19 cellular contexts compared by ENCODE assay signal in genomic region chr5:60399507-60399906, GRCh38.
DNase-seq lines count a peak whose midpoint lies in the region; ATAC-seq and TF ChIP-seq lines count a peak whose summit lies in the region.
"Had no signal": no experiment of that assay in that cellular context is flagged by ENCODE, and none has a peak within 500 bp of the region (broad histone marks: within the 10 kb centered on the region; RNA-seq: fewer than 3 reads in every experiment).

No MANE protein-coding gene starts in this region.

- no peak overlapping the region for H3K4me3 ChIP-seq in testis
- H3K4me3 ChIP-seq: A549, GM12878, GM23338 had no signal

- H3K4me3 Mint-ChIP-seq in natural killer cell treated with Interleukin-12 subunit alpha and Interleukin-12 subunit beta and Interleukin-15 and Interleukin-18, amount 100 ng/mL, for 72 hours = no peak overlapping the region
- H3K4me3 Mint-ChIP-seq: CD4-positive, alpha-beta memory T cell; GM23338; H9; HFFc6 had no signal

- H3K27me3 Mint-ChIP-seq in natural killer cell treated with Interleukin-12 subunit alpha and Interleukin-12 subunit beta and Interleukin-15 and Interleukin-18, amount 100 ng/mL, for 72 hours = no peaks in the 10 kb centered on the region
- H3K27me3 Mint-ChIP-seq: CD4-positive, alpha-beta memory T cell had no signal

- no peaks in the 10 kb centered on the region for H3K4me1 ChIP-seq in testis
- H3K4me1 ChIP-seq: A549 had no signal

- intact Hi-C loops in testis (cut with DNase I; ENCODE audit: low total_unique reads) = no loop called here

- H3K27ac Mint-ChIP-seq in natural killer cell treated with Interleukin-12 subunit alpha and Interleukin-12 subunit beta and Interleukin-15 and Interleukin-18, amount 100 ng/mL, for 72 hours = no peak overlapping the region
- H3K27ac Mint-ChIP-seq: CD4-positive, alpha-beta memory T cell; GM23338; H9; HFFc6 had no signal

- no peak overlapping the region for H3K27ac ChIP-seq in testis
- H3K27ac ChIP-seq: A549 had no signal

- no peaks in the 10 kb centered on the region for H3K36me3 ChIP-seq in testis (ENCODE audit: low read depth, missing control alignments)

- WGBS in testis, 2 donors = 63 to 71% methylated on average over 1 to 4 of the region's 4 CpGs

- TF ChIP-seq CTCF in testis (IDR thresholded peaks at IDR 0.05) = no peak

- DNase-seq in G401 (ENCODE audit: low spot score) (peak; percentile 6), foreskin melanocyte (peak; percentile 16), testis (peak; percentile 16), HCEC 1CT (no peak), NCI-H2029 (lab: John Stamatoyannopoulos, UW) (no peak)
- no peak for DNase-seq in natural killer cell treated with Interleukin-12 subunit alpha and Interleukin-12 subunit beta and Interleukin-15 and Interleukin-18, amount 100 ng/mL, for 72 hours (ENCODE audit: low spot score)
- DNase-seq: 8988T; ACHN; AML-193; Calu3; CD4-positive, alpha-beta memory T cell; COR-L47; DND-41; GDM1; H9; HFFc6 had no signal

- TF ChIP-seq POLR2A in testis (IDR thresholded peaks at IDR 0.05) = no peak

- H3K36me3 Mint-ChIP-seq in natural killer cell treated with Interleukin-12 subunit alpha and Interleukin-12 subunit beta and Interleukin-15 and Interleukin-18, amount 100 ng/mL, for 72 hours = no peaks in the 10 kb centered on the region
- H3K36me3 Mint-ChIP-seq: CD4-positive, alpha-beta memory T cell had no signal

- H3K27me3 ChIP-seq in testis = no peaks in the 10 kb centered on the region

- peaks cover 6% of the 10 kb centered on the region for H3K9me3 Mint-ChIP-seq in natural killer cell treated with Interleukin-12 subunit alpha and Interleukin-12 subunit beta and Interleukin-15 and Interleukin-18, amount 100 ng/mL, for 72 hours
- H3K9me3 Mint-ChIP-seq: GM23338, H9, HFFc6 had no signal

- H3K9me3 ChIP-seq in testis = no peaks in the 10 kb centered on the region
- H3K9me3 ChIP-seq: A549 had no signal

- in situ Hi-C loops in G401 (cut with HindIII; ENCODE audit: low sequenced_read_pairs) = no loop called here

- H3K4me1 Mint-ChIP-seq in natural killer cell treated with Interleukin-12 subunit alpha and Interleukin-12 subunit beta and Interleukin-15 and Interleukin-18, amount 100 ng/mL, for 72 hours (ENCODE audit: low read depth in 2 of 2) = no peaks in the 10 kb centered on the region
- H3K4me1 Mint-ChIP-seq: CD4-positive, alpha-beta memory T cell; GM23338 had no signal

- ATAC-seq in natural killer cell treated with Interleukin-12 subunit alpha and Interleukin-12 subunit beta and Interleukin-15 and Interleukin-18, amount 100 ng/mL, for 72 hours = no peak
- ATAC-seq: A549, GM12878, GM23338 had no signal

Comparison
In these comparisons a context has a peak if more than half of its experiments do, and no peak if none do; other contexts are left out.
1. DNase-seq: peak in G401 (single experiment), foreskin melanocyte (single experiment) and testis (single experiment); none in natural killer cell treated with Interleukin-12 subunit alpha and Interleukin-12 subunit beta and Interleukin-15 and Interleukin-18, amount 100 ng/mL, for 72 hours (single experiment), HCEC 1CT (single experiment) and NCI-H2029 (single experiment).